14 cellular contexts compared by ENCODE assay signal in genomic region chr1:245856944-245857531, GRCh38.
DNase-seq lines count a peak whose midpoint lies in the region; ATAC-seq and TF ChIP-seq lines count a peak whose summit lies in the region.
"Had no signal": no experiment of that assay in that cellular context is flagged by ENCODE, and none has a peak within 500 bp of the region (broad histone marks: within the 10 kb centered on the region; RNA-seq: fewer than 3 reads in every experiment).

No MANE protein-coding gene starts in this region.

- intact Hi-C loops in prostate gland (cut with DNase I) = no loop called here

- TF ChIP-seq CTCF in epithelial cell of esophagus (IDR thresholded peaks at IDR 0.05; ENCODE audit: insufficient read depth, low read depth, low read length, missing control alignments) (no peak), prostate gland (IDR thresholded peaks at IDR 0.05) (no peak)

- TF ChIP-seq POLR2A in prostate gland (IDR thresholded peaks at IDR 0.05) = no peak

- ATAC-seq in stimulated activated naive CD8-positive, alpha-beta T cell treated with anti-CD3 and anti-CD28 coated beads, Interleukin-15, Interleukin-2, amounts not matched to agents 100 U/mL and 50 U/mL, for 24 hours = no peak
- ATAC-seq in HG03439 (IDR thresholded peaks at IDR 0.05; ENCODE audit: unreplicated experiment) = no peak
- ATAC-seq: activated naive CD8-positive, alpha-beta T cell treated with anti-CD3 and anti-CD28 coated beads, Interleukin-2, amount 50 U/mL, for 24 hours; effector memory CD8-positive, alpha-beta T cell had no signal

- no peaks in the 10 kb centered on the region for H3K36me3 ChIP-seq in prostate gland

- H3K9me3 ChIP-seq in prostate gland = no peaks in the 10 kb centered on the region

- H3K4me1 ChIP-seq in prostate gland (replicated peaks) = no peaks in the 10 kb centered on the region

- in situ Hi-C loops in Caki2 (cut with HindIII; ENCODE audit: low pct_unique_long_range_greater_than_20kb, low sequenced_read_pairs) = no loop called here

- DNase-seq in Caki2 (ENCODE audit: low read depth) = peak; percentile 54
- peak; percentile 93 for DNase-seq in RPMI7951 (ENCODE audit: low read depth)
- peak; percentile 77 for DNase-seq in epithelial cell of esophagus (ENCODE audit: low read depth)
- peak; percentile 90 for DNase-seq in non-pigmented ciliary epithelial cell (ENCODE audit: low read depth)
- DNase-seq in stimulated activated naive CD8-positive, alpha-beta T cell treated with anti-CD3 and anti-CD28 coated beads, Interleukin-15, Interleukin-2, amounts not matched to agents 100 U/mL and 50 U/mL, for 24 hours = no peak
- no peak for DNase-seq in prostate gland (ENCODE audit: low spot score)
- DNase-seq in GM19238 (ENCODE audit: insufficient read length, low spot score) = no peak
- DNase-seq: activated naive CD8-positive, alpha-beta T cell treated with anti-CD3 and anti-CD28 coated beads, Interleukin-2, amount 50 U/mL, for 24 hours; CD4-positive, alpha-beta memory T cell; effector memory CD8-positive, alpha-beta T cell; NCI-H524 treated with DMSO at 0.1 percent for 48 hours; Right ventricle myocardium superior; stimulated activated CD4-positive, alpha-beta T cell treated with anti-CD3 and anti-CD28 coated beads, Interleukin-4, amount 100 ng/mL, for 4 hours had no signal

- 73% methylated on average over 13 of the region's 13 CpGs for WGBS in prostate gland

- no peak overlapping the region for H3K4me3 ChIP-seq in epithelial cell of esophagus (ENCODE audit: low read length)
- no peak overlapping the region for H3K4me3 ChIP-seq in prostate gland

- H3K27ac ChIP-seq in prostate gland = no peak overlapping the region

- no peaks in the 10 kb centered on the region for H3K27me3 ChIP-seq in prostate gland (replicated peaks; ENCODE audit: insufficient read depth)

Comparison
In these comparisons a context has a peak if more than half of its experiments do, and no peak if none do; other contexts are left out.
1. DNase-seq: peak in Caki2 (single experiment), RPMI7951 (single experiment), epithelial cell of esophagus (single experiment) and non-pigmented ciliary epithelial cell (single experiment); none in stimulated activated naive CD8-positive, alpha-beta T cell treated with anti-CD3 and anti-CD28 coated beads, Interleukin-15, Interleukin-2, amounts not matched to agents 100 U/mL and 50 U/mL, for 24 hours (single experiment), prostate gland (single experiment) and GM19238 (single experiment).